In the genomic region with DNA sequence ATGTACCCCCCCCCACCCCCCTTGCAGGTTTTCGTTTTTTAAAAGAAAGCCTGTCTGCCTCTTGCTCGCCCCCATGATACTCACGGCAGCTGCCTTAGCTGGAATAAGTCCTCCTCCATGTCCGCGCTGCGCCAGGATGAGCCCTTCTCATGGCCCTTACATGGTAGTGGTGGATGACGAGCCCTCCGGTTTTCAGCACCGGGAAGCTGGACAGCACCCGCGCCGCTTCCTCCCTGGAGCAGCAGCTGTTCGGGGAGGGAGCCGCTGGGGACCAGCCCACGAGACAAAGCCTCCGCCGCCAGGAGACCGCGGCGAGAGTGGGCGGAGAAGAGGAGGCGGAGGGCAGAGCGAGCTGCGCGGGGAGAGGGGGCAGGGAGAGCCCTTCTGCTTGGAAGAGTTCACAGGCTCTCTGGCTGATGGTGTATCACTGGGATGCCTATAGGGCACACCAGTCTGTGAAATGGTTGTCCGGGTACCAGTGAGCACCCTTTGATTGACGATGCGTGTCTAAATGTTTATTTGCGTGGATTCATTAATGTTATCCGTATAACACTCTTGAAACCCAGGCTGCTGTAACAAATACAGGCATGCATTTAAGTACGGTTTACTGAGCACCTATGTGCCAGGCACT, we compare ENCODE assay signal across 8 cellular contexts. TPM values are rescaled to one million over a fixed set of nuclear protein-coding genes. Genes with fewer than 3 reads are reported as not detected.
DNase-seq lines count a peak whose midpoint lies in the region; ATAC-seq and TF ChIP-seq lines count a peak whose summit lies in the region.

A gene with protein sequence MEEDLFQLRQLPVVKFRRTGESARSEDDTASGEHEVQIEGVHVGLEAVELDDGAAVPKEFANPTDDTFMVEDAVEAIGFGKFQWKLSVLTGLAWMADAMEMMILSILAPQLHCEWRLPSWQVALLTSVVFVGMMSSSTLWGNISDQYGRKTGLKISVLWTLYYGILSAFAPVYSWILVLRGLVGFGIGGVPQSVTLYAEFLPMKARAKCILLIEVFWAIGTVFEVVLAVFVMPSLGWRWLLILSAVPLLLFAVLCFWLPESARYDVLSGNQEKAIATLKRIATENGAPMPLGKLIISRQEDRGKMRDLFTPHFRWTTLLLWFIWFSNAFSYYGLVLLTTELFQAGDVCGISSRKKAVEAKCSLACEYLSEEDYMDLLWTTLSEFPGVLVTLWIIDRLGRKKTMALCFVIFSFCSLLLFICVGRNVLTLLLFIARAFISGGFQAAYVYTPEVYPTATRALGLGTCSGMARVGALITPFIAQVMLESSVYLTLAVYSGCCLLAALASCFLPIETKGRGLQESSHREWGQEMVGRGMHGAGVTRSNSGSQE (minus strand): TSS at position 319 of the 631 bp plus-strand sequence. CDS start 200 bp downstream, at position 119.

- H3K9me3 Mint-ChIP-seq in activated naive CD4-positive, alpha-beta T cell treated with anti-CD3 and anti-CD28 coated beads for 36 hours, result no peaks in the 10 kb centered on the region

- H3K4me1 Mint-ChIP-seq in activated naive CD4-positive, alpha-beta T cell treated with anti-CD3 and anti-CD28 coated beads for 36 hours (ENCODE audit: low read depth), result peaks cover 5% of the 10 kb centered on the region

- peaks cover 40% of the 10 kb centered on the region for H3K27me3 Mint-ChIP-seq in activated naive CD4-positive, alpha-beta T cell treated with anti-CD3 and anti-CD28 coated beads for 36 hours (ENCODE audit: low read depth)

- CTCF ChIA-PET in activated naive CD4-positive, alpha-beta T cell treated with anti-CD3 and anti-CD28 coated beads for 36 hours (lab: Charles Lee), result no interaction called here

- TF ChIP-seq RAD21 in Ishikawa (IDR thresholded peaks at IDR 0.05; ENCODE audit: low read depth), result 0 out of 2 replicates have a peak, but pooled peaks have one; percentile 12

- 0 out of 2 replicates have a peak, but pooled peaks have one; percentile 25 for TF ChIP-seq EP300 in Ishikawa (IDR thresholded peaks at IDR 0.05; ENCODE audit: borderline replicate concordance)

- H3K27ac Mint-ChIP-seq in activated naive CD4-positive, alpha-beta T cell treated with anti-CD3 and anti-CD28 coated beads for 36 hours, result no peak within 1 kb of the TSS

- no peaks in the 10 kb centered on the region for H3K36me3 Mint-ChIP-seq in activated naive CD4-positive, alpha-beta T cell treated with anti-CD3 and anti-CD28 coated beads for 36 hours (ENCODE audit: low read depth)

- ATAC-seq in GM21390 (IDR thresholded peaks at IDR 0.05; ENCODE audit: unreplicated experiment), result no peak

- H3K4me3 Mint-ChIP-seq in activated naive CD4-positive, alpha-beta T cell treated with anti-CD3 and anti-CD28 coated beads for 36 hours, result no peak within 1 kb of the TSS

- DNase-seq in COLO829 (ENCODE audit: low spot score) (peak; percentile 76), OCI-M2 (lab: John Stamatoyannopoulos, UW; ENCODE audit: unreplicated experiment) (peak; percentile 17), glomerular visceral epithelial cell (ENCODE audit: extremely low spot score) (peak; percentile 78), nucleus accumbens (lab: John Stamatoyannopoulos, UW) (peak in 55 of 56 donors; percentile 2 to 87 (median 76)), ureter (ENCODE audit: low spot score) (peak; percentile 76)
- DNase-seq in activated naive CD4-positive, alpha-beta T cell treated with anti-CD3 and anti-CD28 coated beads for 36 hours, result peak; percentile 51

- intact Hi-C loops in activated naive CD4-positive, alpha-beta T cell treated with anti-CD3 and anti-CD28 coated beads for 36 hours (cut with micrococcal nuclease), result no loop called here

TF ChIP-seq in Ishikawa, 13 proteins besides CTCF, POLR2A, EP300 and RAD21:
- TF ChIP-seq TCF12 (IDR thresholded peaks at IDR 0.05; ENCODE audit: low read depth), result peak; percentile 58
- TF ChIP-seq TAF1 (IDR thresholded peaks at IDR 0.05; ENCODE audit: low read depth), result no peak
- TF ChIP-seq YY1 (IDR thresholded peaks at IDR 0.05; ENCODE audit: low read depth), result peak; percentile 69
- peak; percentile 27; the same call in 1 of the 2 replicates for TF ChIP-seq USF1 (IDR thresholded peaks at IDR 0.05)
- TF ChIP-seq TEAD4 (IDR thresholded peaks at IDR 0.05), result no peak
- no peak for TF ChIP-seq CEBPB (IDR thresholded peaks at IDR 0.05)
- TF ChIP-seq CREB1 (IDR thresholded peaks at IDR 0.05; ENCODE audit: low read depth), result no peak
- no peak for TF ChIP-seq NFIC (IDR thresholded peaks at IDR 0.05)
- TF ChIP-seq ZBTB7A (IDR thresholded peaks at IDR 0.05; ENCODE audit: low read depth), result peak; percentile 44; the same call in 1 of the 2 replicates
- peak; percentile 98 for TF ChIP-seq REST (IDR thresholded peaks at IDR 0.05; ENCODE audit: low read depth)
- peak; percentile 94 for TF ChIP-seq EGR1 (IDR thresholded peaks at IDR 0.05)
- TF ChIP-seq MAX (IDR thresholded peaks at IDR 0.05), result peak; percentile 79
- no peak for TF ChIP-seq FOXM1 (IDR thresholded peaks at IDR 0.05; ENCODE audit: borderline replicate concordance, low read depth)

RNA-seq across cellular contexts. Expression of the gene that starts here (rescaled TPM):
- total RNA-seq in activated naive CD4-positive, alpha-beta T cell treated with anti-CD3 and anti-CD28 coated beads for 36 hours, result not detected
- not detected for total RNA-seq in ureter

Comparison
In these comparisons a context has a peak if more than half of its experiments do, and no peak if none do; other contexts are left out.
1. Peak in DNase-seq in activated naive CD4-positive, alpha-beta T cell treated with anti-CD3 and anti-CD28 coated beads for 36 hours; RNA of the gene not detected or under 1 TPM.
2. Peak in DNase-seq in ureter; RNA of the gene not detected or under 1 TPM.
3. DNase-seq: peak in every context shown above with its lines; median percentile 78 in glomerular visceral epithelial cell; 76 in COLO829; 76 in nucleus accumbens; 76 in ureter; 51 in activated naive CD4-positive, alpha-beta T cell treated with anti-CD3 and anti-CD28 coated beads for 36 hours; 17 in OCI-M2.